Comparison of ENCODE assay signal across 18 cellular contexts in the genomic region with DNA sequence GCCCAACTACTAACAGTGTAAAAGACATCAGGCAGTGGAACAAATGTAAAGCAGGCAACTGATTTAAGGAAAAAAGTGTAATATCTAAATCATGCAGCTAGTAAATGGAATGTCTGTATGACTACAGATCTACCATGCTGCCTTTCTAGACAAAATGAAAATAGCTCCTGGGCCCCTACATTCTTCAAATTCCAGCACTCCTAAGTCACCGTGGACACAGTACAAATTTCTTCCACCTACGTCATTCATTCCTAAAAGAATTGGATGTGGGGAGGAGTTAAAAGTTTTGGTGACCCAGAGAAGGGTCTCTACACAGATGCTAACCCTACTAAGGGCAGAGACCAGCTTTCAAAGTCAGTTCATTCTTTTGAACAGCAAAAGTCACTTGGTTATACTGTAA.
A peak's percentile ranks its signal among the peaks of the same experiment; 100 is the strongest.
DNase-seq lines count a peak whose midpoint lies in the region; ATAC-seq, FAIRE-seq and TF ChIP-seq lines count a peak whose summit lies in the region.
"Had no signal": no experiment of that assay in that cellular context is flagged by ENCODE, and none has a peak within 500 bp of the region (broad histone marks: within the 10 kb centered on the region; RNA-seq: fewer than 3 reads in every experiment).

No MANE protein-coding gene starts in this region.

- no peak overlapping the region for H3K4me3 ChIP-seq in coronary artery
- H3K4me3 ChIP-seq: K562, mucosa of descending colon, pancreas had no signal

- peaks cover 27% of the 10 kb centered on the region for H3K4me1 Mint-ChIP-seq in osteocyte (ENCODE audit: unreplicated experiment)

- no peak overlapping the region for H3K4me3 Mint-ChIP-seq in osteocyte (ENCODE audit: unreplicated experiment)
- H3K4me3 Mint-ChIP-seq: effector memory CD8-positive, alpha-beta T cell had no signal

- DNase-seq in EL (peak; percentile 87), RCC 7860 (ENCODE audit: low spot score) (peak; percentile 24), coronary artery (ENCODE audit: low spot score) (no peak), osteocyte (ENCODE audit: extremely low spot score, unreplicated experiment) (no peak), NCI-H2081 (lab: John Stamatoyannopoulos, UW) (no peak)
- DNase-seq: activated effector memory CD4-positive, alpha-beta T cell treated with Interleukin-2 at 50 U/mL for 16 hours; effector memory CD8-positive, alpha-beta T cell; mucosa of descending colon; NCI-H1105 treated with DMSO at 0.1 percent for 48 hours; pancreas had no signal

- H3K9me3 Mint-ChIP-seq in osteocyte (ENCODE audit: unreplicated experiment), result peaks cover 31% of the 10 kb centered on the region

- ATAC-seq in HG03025 (IDR thresholded peaks at IDR 0.05; ENCODE audit: low FRiP score, unreplicated experiment), result no peak
- no peak for ATAC-seq in HG02588 (IDR thresholded peaks at IDR 0.05; ENCODE audit: unreplicated experiment)
- no peak for ATAC-seq in HG03097 (IDR thresholded peaks at IDR 0.05; ENCODE audit: low FRiP score, unreplicated experiment)
- ATAC-seq: effector memory CD8-positive, alpha-beta T cell; K562; mucosa of descending colon; pancreas; SK-N-SH treated with all-trans-retinoic acid at 6 μM for 48 hours had no signal

- no peak for FAIRE-seq in RCC 7860 (lab: Jason Lieb, UNC)
- FAIRE-seq: K562, keratinocyte had no signal

- peak overlapping the region; percentile 81 for H3K27ac Mint-ChIP-seq in osteocyte (ENCODE audit: unreplicated experiment)
- H3K27ac Mint-ChIP-seq: effector memory CD8-positive, alpha-beta T cell had no signal

- no peaks in the 10 kb centered on the region for H3K36me3 Mint-ChIP-seq in osteocyte (ENCODE audit: unreplicated experiment)

- no peaks in the 10 kb centered on the region for H3K27me3 Mint-ChIP-seq in osteocyte (ENCODE audit: unreplicated experiment)
- H3K27me3 Mint-ChIP-seq: effector memory CD8-positive, alpha-beta T cell had no signal

- H3K27ac ChIP-seq in coronary artery, result peak overlapping the region; percentile 23 to 67
- H3K27ac ChIP-seq: C4-2B, pancreas, VCaP had no signal

- TF ChIP-seq CTCF in coronary artery (IDR thresholded peaks at IDR 0.05) (no peak), osteocyte (IDR thresholded peaks at IDR 0.05) (no peak)

Comparison
In these comparisons a context has a peak if more than half of its experiments do, and no peak if none do; other contexts are left out.
1. DNase-seq: peak in EL (single experiment) and RCC 7860 (single experiment); none in coronary artery (single experiment), osteocyte (single experiment) and NCI-H2081 (0 of 2).